Comparison of ENCODE assay signal across 33 cellular contexts in genomic region chr3:195111322-195111710, GRCh38.
DNase-seq lines count a peak whose midpoint lies in the region; ATAC-seq, FAIRE-seq and TF ChIP-seq lines count a peak whose summit lies in the region.
"Had no signal": no experiment of that assay in that cellular context is flagged by ENCODE, and none has a peak within 500 bp of the region (broad histone marks: within the 10 kb centered on the region; RNA-seq: fewer than 3 reads in every experiment).

No MANE protein-coding gene starts in this region.

- no peaks in the 10 kb centered on the region for H3K36me3 ChIP-seq in left ventricle myocardium inferior
- H3K36me3 ChIP-seq in kidney (ENCODE audit: control insufficient read depth in 1 of 2, insufficient read depth in 2 of 2, low read length in 2 of 2): no peaks in the 10 kb centered on the region
- H3K36me3 ChIP-seq in sigmoid colon: no peaks in the 10 kb centered on the region
- H3K36me3 ChIP-seq in CD4-positive, alpha-beta memory T cell (ENCODE audit: insufficient read depth, low read length): no peaks in the 10 kb centered on the region
- H3K36me3 ChIP-seq: gastrocnemius medialis, ovary, SJCRH30, suprapubic skin had no signal

- H3K36me3 Mint-ChIP-seq in CD4-positive, alpha-beta memory T cell: no peaks in the 10 kb centered on the region
- H3K36me3 Mint-ChIP-seq: activated naive CD8-positive, alpha-beta T cell treated with anti-CD3 and anti-CD28 coated beads for 36 hours; immature natural killer cell; mesothelial cell of epicardium; stimulated activated effector memory CD8-positive, alpha-beta T cell treated with anti-CD3 and anti-CD28 coated beads, Interleukin-12 subunit alpha, Interleukin-12 subunit beta, amount 100 ng/mL, for 72 hours had no signal

- TF ChIP-seq EP300 in sigmoid colon (IDR thresholded peaks at IDR 0.05): no peak

- CTCF ChIA-PET in CD4-positive, alpha-beta memory T cell (lab: Charles Lee; ENCODE audit: partially characterized antibody): no interaction called here

- H3K27me3 ChIP-seq in left ventricle myocardium inferior (ENCODE audit: low read depth) (no peaks in the 10 kb centered on the region), sigmoid colon (no peaks in the 10 kb centered on the region)
- no peaks in the 10 kb centered on the region for H3K27me3 ChIP-seq in CD4-positive, alpha-beta memory T cell (ENCODE audit: insufficient read depth, low read length)
- H3K27me3 ChIP-seq: gastrocnemius medialis, ovary, SJCRH30, suprapubic skin had no signal

- POLR2A ChIA-PET in CD4-positive, alpha-beta memory T cell (lab: Charles Lee; ENCODE audit: partially characterized antibody): no interaction called here

- 79 to 84% methylated on average over 9 of the region's 9 CpGs for WGBS in sigmoid colon, 2 donors

- H3K27ac ChIP-seq in left ventricle myocardium inferior (replicated peaks) (peak overlapping the region; percentile 43), kidney (ENCODE audit: low read depth in 2 of 2, low read length in 2 of 2) (no peak overlapping the region), sigmoid colon (peak overlapping the region in 3 of 4 donors; percentile 75 to 77 (median 75))
- no peak overlapping the region for H3K27ac ChIP-seq in CD4-positive, alpha-beta memory T cell (ENCODE audit: low read depth, low read length)
- H3K27ac ChIP-seq: A549, gastrocnemius medialis, ovary, SJCRH30, suprapubic skin had no signal

- intact Hi-C loops in left ventricle myocardium inferior (cut with micrococcal nuclease) (loop anchor here (10.0 kb wide), 1 partner anchor 143 kb away; no protein-coding TSS in a partner anchor), left ventricle myocardium superior (cut with micrococcal nuclease) (no loop called here), kidney (cut with DNase I) (no loop called here), sigmoid colon (cut with DNase I) (no loop called here)
- intact Hi-C loops in CD4-positive, alpha-beta memory T cell (cut with micrococcal nuclease): no loop called here

- H3K4me3 ChIP-seq in left ventricle myocardium inferior: no peak overlapping the region
- no peak overlapping the region for H3K4me3 ChIP-seq in kidney (ENCODE audit: low read length in 2 of 2)
- H3K4me3 ChIP-seq in sigmoid colon: no peak overlapping the region
- H3K4me3 ChIP-seq in CD4-positive, alpha-beta memory T cell (ENCODE audit: low read length in 2 of 2): no peak overlapping the region
- H3K4me3 ChIP-seq: A549, gastrocnemius medialis, ovary, SJCRH30, suprapubic skin had no signal

- H3K27me3 Mint-ChIP-seq in CD4-positive, alpha-beta memory T cell: no peaks in the 10 kb centered on the region
- H3K27me3 Mint-ChIP-seq: activated naive CD8-positive, alpha-beta T cell treated with anti-CD3 and anti-CD28 coated beads for 36 hours; B cell; central memory CD8-positive, alpha-beta T cell; naive thymus-derived CD8-positive, alpha-beta T cell had no signal

- TF ChIP-seq POLR2A in sigmoid colon (IDR thresholded peaks at IDR 0.05): no peak

- H3K4me1 ChIP-seq in left ventricle myocardium inferior (peaks cover 10% of the 10 kb centered on the region), kidney (ENCODE audit: control insufficient read depth in 1 of 2, insufficient read depth in 1 of 2, low read depth in 1 of 2, low read length in 2 of 2) (peaks cover 0 to 6% of the 10 kb centered on the region in 2 donors), sigmoid colon (peaks cover 0 to 21% (median 12%) of the 10 kb centered on the region in 4 donors)
- peaks cover 5% of the 10 kb centered on the region for H3K4me1 ChIP-seq in CD4-positive, alpha-beta memory T cell (ENCODE audit: insufficient read depth, low read length)
- H3K4me1 ChIP-seq: SJCRH30 had no signal

- ATAC-seq in left ventricle myocardium superior: no peak
- ATAC-seq: A549; activated CD8-positive, alpha-beta T cell treated with anti-CD3 and anti-CD28 coated beads, Interleukin-2, amount 10 ng/mL, durations not matched to agents 7 days and 5 days; HepG2; naive thymus-derived CD8-positive, alpha-beta T cell; stimulated activated effector memory CD8-positive, alpha-beta T cell treated with anti-CD3 and anti-CD28 coated beads, Interleukin-12 subunit alpha, Interleukin-12 subunit beta, amount 100 ng/mL, for 72 hours had no signal

- H3K4me3 Mint-ChIP-seq in CD4-positive, alpha-beta memory T cell: no peak overlapping the region
- H3K4me3 Mint-ChIP-seq: activated CD8-positive, alpha-beta T cell treated with anti-CD3 and anti-CD28 coated beads, Interleukin-2, amount 10 ng/mL, durations not matched to agents 7 days and 5 days; activated naive CD8-positive, alpha-beta T cell treated with anti-CD3 and anti-CD28 coated beads for 36 hours; B cell; central memory CD8-positive, alpha-beta T cell; immature natural killer cell; mesothelial cell of epicardium; naive thymus-derived CD8-positive, alpha-beta T cell; stimulated activated effector memory CD8-positive, alpha-beta T cell treated with anti-CD3 and anti-CD28 coated beads, Interleukin-12 subunit alpha, Interleukin-12 subunit beta, amount 100 ng/mL, for 72 hours had no signal

- TF ChIP-seq CTCF in left ventricle myocardium inferior (IDR thresholded peaks at IDR 0.05; ENCODE audit: borderline replicate concordance) (no peak), kidney (IDR thresholded peaks at IDR 0.05; ENCODE audit: borderline replicate concordance, extremely low read depth, insufficient read depth) (no peak), sigmoid colon (IDR thresholded peaks at IDR 0.05) (no peak)

- H3K9me3 Mint-ChIP-seq in CD4-positive, alpha-beta memory T cell: no peaks in the 10 kb centered on the region
- H3K9me3 Mint-ChIP-seq: activated naive CD8-positive, alpha-beta T cell treated with anti-CD3 and anti-CD28 coated beads for 36 hours; central memory CD8-positive, alpha-beta T cell; immature natural killer cell; mesothelial cell of epicardium; naive thymus-derived CD8-positive, alpha-beta T cell; stimulated activated effector memory CD8-positive, alpha-beta T cell treated with anti-CD3 and anti-CD28 coated beads, Interleukin-12 subunit alpha, Interleukin-12 subunit beta, amount 100 ng/mL, for 72 hours had no signal

- H3K27ac Mint-ChIP-seq in CD4-positive, alpha-beta memory T cell: no peak overlapping the region
- H3K27ac Mint-ChIP-seq: activated CD8-positive, alpha-beta T cell treated with anti-CD3 and anti-CD28 coated beads, Interleukin-2, amount 10 ng/mL, durations not matched to agents 7 days and 5 days; activated naive CD8-positive, alpha-beta T cell treated with anti-CD3 and anti-CD28 coated beads for 36 hours; B cell; immature natural killer cell; mesothelial cell of epicardium; naive thymus-derived CD8-positive, alpha-beta T cell; stimulated activated effector memory CD8-positive, alpha-beta T cell treated with anti-CD3 and anti-CD28 coated beads, Interleukin-12 subunit alpha, Interleukin-12 subunit beta, amount 100 ng/mL, for 72 hours had no signal

- no peak overlapping the region for H3K9ac ChIP-seq in kidney (ENCODE audit: low read length in 2 of 2)

- DNase-seq in left ventricle myocardium inferior: no peak
- DNase-seq in left ventricle myocardium superior: no peak
- peak; percentile 35 for DNase-seq in kidney
- peak; percentile 60 for DNase-seq in sigmoid colon
- DNase-seq in T-helper 2 cell: no peak
- DNase-seq in T-helper 9 cell: no peak
- DNase-seq in activated CD4-positive, alpha-beta T cell treated with anti-CD3 and anti-CD28 coated beads for 48 hours: no peak
- DNase-seq in CD4-positive, alpha-beta memory T cell: no peak
- DNase-seq: activated CD4-positive, CD25-positive, alpha-beta regulatory T cell treated with anti-CD3 and anti-CD28 coated beads, Interleukin-2, amount 50 U/mL, for 72 hours; activated CD8-positive, alpha-beta T cell treated with anti-CD3 and anti-CD28 coated beads, Interleukin-2, amount 10 ng/mL, durations not matched to agents 7 days and 5 days; activated effector memory CD4-positive, alpha-beta T cell treated with anti-CD3 and anti-CD28 coated beads, Interleukin-2, amount 50 U/mL, for 16 hours; activated naive CD8-positive, alpha-beta T cell treated with anti-CD3 and anti-CD28 coated beads for 36 hours; dermis blood vessel endothelial cell; DMS153; hypothalamus; immature natural killer cell; NCI-H146; ovary; SJCRH30; stimulated activated CD4-positive, alpha-beta T cell treated with anti-CD3 and anti-CD28 coated beads, Interleukin-12 subunit alpha, Interleukin-12 subunit beta, amount 100 ng/mL, for 4 hours; stimulated activated CD4-positive, alpha-beta T cell treated with anti-CD3 and anti-CD28 coated beads, Interleukin-4, amount 100 ng/mL, for 1 hour; T-helper 1 cell had no signal

- FAIRE-seq in kidney (lab: Jason Lieb, UNC): no peak
- FAIRE-seq: A549, astrocyte, RCC 7860 had no signal

- no peaks in the 10 kb centered on the region for H3K9me3 ChIP-seq in left ventricle myocardium inferior (replicated peaks)
- no peaks in the 10 kb centered on the region for H3K9me3 ChIP-seq in kidney (ENCODE audit: control insufficient read depth in 1 of 2, low read length in 2 of 2)
- H3K9me3 ChIP-seq in sigmoid colon: no peaks in the 10 kb centered on the region
- H3K9me3 ChIP-seq in CD4-positive, alpha-beta memory T cell (ENCODE audit: control insufficient read depth in 1 of 2, low read length in 2 of 2): no peaks in the 10 kb centered on the region
- H3K9me3 ChIP-seq: A549, gastrocnemius medialis, ovary, SJCRH30, suprapubic skin had no signal

- H3K4me1 Mint-ChIP-seq in CD4-positive, alpha-beta memory T cell: peaks cover 0 to 3% (median under 1%) of the 10 kb centered on the region in 4 donors

Comparison
In these comparisons a context has a peak if more than half of its experiments do, and no peak if none do; other contexts are left out.
1. DNase-seq: peak in kidney (single experiment) and sigmoid colon (single experiment); none in left ventricle myocardium inferior (single experiment), left ventricle myocardium superior (single experiment), T-helper 2 cell (0 of 5), T-helper 9 cell (single experiment), activated CD4-positive, alpha-beta T cell treated with anti-CD3 and anti-CD28 coated beads for 48 hours (single experiment) and CD4-positive, alpha-beta memory T cell (0 of 5).
2. H3K27ac ChIP-seq: peak in left ventricle myocardium inferior (single experiment) and sigmoid colon (3 of 4); none in kidney (0 of 2) and CD4-positive, alpha-beta memory T cell (single experiment).